8 cellular contexts compared by ENCODE assay signal in genomic region chr15:51846463-51847230, GRCh38. TPM values are rescaled to one million over a fixed set of nuclear protein-coding genes. Genes with fewer than 3 reads are reported as not detected.
A peak's percentile ranks its signal among the peaks of the same experiment; 100 is the strongest.
DNase-seq lines count a peak whose midpoint lies in the region; ATAC-seq lines count a peak whose summit lies in the region.

No MANE protein-coding gene starts in this region.

- peak overlapping the region; percentile 28 for H3K27ac Mint-ChIP-seq in activated naive CD8-positive, alpha-beta T cell treated with anti-CD3 and anti-CD28 coated beads, Interleukin-2, amount 10 ng/mL, durations not matched to agents 7 days and 5 days

- peak overlapping the region; percentile 23 for H3K4me3 Mint-ChIP-seq in activated naive CD8-positive, alpha-beta T cell treated with anti-CD3 and anti-CD28 coated beads, Interleukin-2, amount 10 ng/mL, durations not matched to agents 7 days and 5 days

- no peaks in the 10 kb centered on the region for H3K9me3 Mint-ChIP-seq in activated naive CD8-positive, alpha-beta T cell treated with anti-CD3 and anti-CD28 coated beads, Interleukin-2, amount 10 ng/mL, durations not matched to agents 7 days and 5 days

- POLR2A ChIA-PET in activated naive CD8-positive, alpha-beta T cell treated with anti-CD3 and anti-CD28 coated beads, Interleukin-2, amount 10 ng/mL, durations not matched to agents 7 days and 5 days (lab: Charles Lee) = interaction anchor here (1.5 kb wide), 1 partner anchor 9 kb away, joined by 3 read pairs; no protein-coding TSS in a partner anchor

- H3K4me1 Mint-ChIP-seq in activated naive CD8-positive, alpha-beta T cell treated with anti-CD3 and anti-CD28 coated beads, Interleukin-2, amount 10 ng/mL, durations not matched to agents 7 days and 5 days = peaks cover 35% of the 10 kb centered on the region

- ATAC-seq in Right ventricle myocardium superior (ENCODE audit: poor library complexity) (peak; percentile 29), Right ventricle myocardium inferior (no peak), GM18909 (IDR thresholded peaks at IDR 0.05; ENCODE audit: poor library complexity, unreplicated experiment) (no peak), GM21576 (IDR thresholded peaks at IDR 0.05; ENCODE audit: unreplicated experiment) (no peak)
- peak; percentile 67 for ATAC-seq in activated naive CD8-positive, alpha-beta T cell treated with anti-CD3 and anti-CD28 coated beads, Interleukin-2, amount 10 ng/mL, durations not matched to agents 7 days and 5 days (ENCODE audit: low read depth)

- no peak for DNase-seq in Right ventricle myocardium superior
- DNase-seq in Right ventricle myocardium inferior (ENCODE audit: missing footprints) = no peak
- DNase-seq in activated naive CD8-positive, alpha-beta T cell treated with anti-CD3 and anti-CD28 coated beads, Interleukin-2, amount 10 ng/mL, durations not matched to agents 7 days and 5 days = no peak
- peak; percentile 88 for DNase-seq in iris pigment epithelial cell (ENCODE audit: low read depth)
- no peak for DNase-seq in effector CD4-positive, alpha-beta T cell
- DNase-seq in stimulated activated CD4-positive, alpha-beta T cell treated with anti-CD3 and anti-CD28 coated beads, Interleukin-2, amount 100 ng/mL, for 24 hours = no peak

- peaks cover 20% of the 10 kb centered on the region for H3K36me3 Mint-ChIP-seq in activated naive CD8-positive, alpha-beta T cell treated with anti-CD3 and anti-CD28 coated beads, Interleukin-2, amount 10 ng/mL, durations not matched to agents 7 days and 5 days

- H3K27me3 Mint-ChIP-seq in activated naive CD8-positive, alpha-beta T cell treated with anti-CD3 and anti-CD28 coated beads, Interleukin-2, amount 10 ng/mL, durations not matched to agents 7 days and 5 days = no peaks in the 10 kb centered on the region

- intact Hi-C loops in Right ventricle myocardium superior (cut with DNase I) = no loop called here
- intact Hi-C loops in Right ventricle myocardium inferior (cut with DNase I) = no loop called here

RNA-seq across cellular contexts. Expression of gene TMOD3, which starts 17.2 kb away (rescaled TPM):
- 17.6 TPM for total RNA-seq in Right ventricle myocardium superior
- total RNA-seq in Right ventricle myocardium inferior = 19.2 TPM
- 10 to 100 TPM; 68.0 to 70.3 TPM for total RNA-seq in activated naive CD8-positive, alpha-beta T cell treated with anti-CD3 and anti-CD28 coated beads, Interleukin-2, amount 10 ng/mL, durations not matched to agents 7 days and 5 days

Comparison
In these comparisons a context has a peak if more than half of its experiments do, and no peak if none do; other contexts are left out.
1. ATAC-seq: peak in Right ventricle myocardium superior (single experiment) and activated naive CD8-positive, alpha-beta T cell treated with anti-CD3 and anti-CD28 coated beads, Interleukin-2, amount 10 ng/mL, durations not matched to agents 7 days and 5 days (single experiment); none in Right ventricle myocardium inferior (single experiment), GM18909 (single experiment) and GM21576 (single experiment).